ENCODE assay signal across 10 cellular contexts in genomic region chr12:50520808-50521207, GRCh38. TPM values are rescaled to one million over a fixed set of nuclear protein-coding genes. Genes with fewer than 3 reads are reported as not detected.
DNase-seq lines count a peak whose midpoint lies in the region; ATAC-seq, FAIRE-seq and TF ChIP-seq lines count a peak whose summit lies in the region.
"Had no signal": no experiment of that assay in that cellular context is flagged by ENCODE, and none has a peak within 500 bp of the region (broad histone marks: within the 10 kb centered on the region; RNA-seq: fewer than 3 reads in every experiment).

No MANE protein-coding gene starts in this region.

- DNase-seq in activated CD4-positive, alpha-beta T cell treated with anti-CD3 and anti-CD28 coated beads, Interleukin-2, amount 10 ng/mL, durations not matched to agents 24 days and 14 days, result no peak
- DNase-seq in activated CD4-positive, alpha-beta T cell treated with anti-CD3 and anti-CD28 coated beads, Interleukin-2, amount 50 U/mL, for 1 hour, result no peak
- no peak for DNase-seq in activated naive CD8-positive, alpha-beta T cell treated with anti-CD3 and anti-CD28 coated beads, Interleukin-2, amount 10 ng/mL, durations not matched to agents 7 days and 5 days
- DNase-seq in HepG2 (ENCODE audit: low spot score) (no peak), progenitor cell of endocrine pancreas (ENCODE audit: low spot score, unreplicated experiment) (no peak)
- DNase-seq: aorta, mammary epithelial cell had no signal

- TF ChIP-seq RAD21 in HepG2 (CRISPR knock-in tag; IDR thresholded peaks at IDR 0.05), result no peak

- H3K4me3 ChIP-seq in HepG2 (replicated peaks in 1 of 3; ENCODE audit: insufficient read depth in 1 of 3, low read depth in 2 of 3, low read length in 3 of 3), result no peak overlapping the region
- no peak overlapping the region for H3K4me3 ChIP-seq in stomach smooth muscle (ENCODE audit: low read length in 2 of 2)

- no peak overlapping the region for H2AFZ ChIP-seq in HepG2 (ENCODE audit: low read length)

- in situ Hi-C loops in HepG2 (cut with HindIII; ENCODE audit: extremely low pct_ligation_motif_present, low pct_unique_long_range_greater_than_20kb), result no loop called here

- TF ChIP-seq CTCF in HepG2 (CRISPR knock-in tag; IDR thresholded peaks at IDR 0.05), result no peak
- no peak for TF ChIP-seq CTCF in progenitor cell of endocrine pancreas (IDR thresholded peaks at IDR 0.05; ENCODE audit: unreplicated experiment)

- H3K9ac ChIP-seq in HepG2 (ENCODE audit: insufficient read depth, low read depth, low read length) (no peak overlapping the region), stomach smooth muscle (ENCODE audit: low read length in 2 of 2) (no peak overlapping the region)

- peaks cover 95% of the 10 kb centered on the region for H3K79me2 ChIP-seq in HepG2 (ENCODE audit: insufficient read depth, low read length)

- no peak for TF ChIP-seq POLR2A in HepG2 (IDR thresholded peaks at IDR 0.05; ENCODE audit: insufficient read depth in 1 of 2, low read depth in 2 of 2, low read length in 2 of 2)
- no peak for TF ChIP-seq POLR2A in GM18505 (IDR thresholded peaks at IDR 0.05; ENCODE audit: borderline replicate concordance, extremely low read depth, insufficient read depth, insufficient read length)

- no peaks in the 10 kb centered on the region for H3K27me3 ChIP-seq in HepG2 (ENCODE audit: control insufficient read depth in 1 of 2, insufficient read depth in 2 of 2, low read length in 2 of 2)
- H3K27me3 ChIP-seq in stomach smooth muscle (ENCODE audit: control insufficient read depth in 1 of 2, insufficient read depth in 2 of 2, low read length in 2 of 2), result no peaks in the 10 kb centered on the region

- FAIRE-seq in HepG2 (lab: Jason Lieb, UNC), result no peak

- H3K27ac ChIP-seq in HepG2 (ENCODE audit: extremely low read length, insufficient read depth, low read length) (peak overlapping the region; percentile 3), stomach smooth muscle (ENCODE audit: low read length) (peak overlapping the region; percentile 6)

- H3K4me1 ChIP-seq in HepG2 (ENCODE audit: insufficient read depth, low read length) (peaks cover 88% of the 10 kb centered on the region), stomach smooth muscle (ENCODE audit: control insufficient read depth, insufficient read depth, low read length) (peaks cover 14% of the 10 kb centered on the region)

- peak overlapping the region; percentile 65 for H3K4me3 Mint-ChIP-seq in activated CD4-positive, alpha-beta T cell treated with anti-CD3 and anti-CD28 coated beads, Interleukin-2, amount 10 ng/mL, durations not matched to agents 24 days and 14 days
- peak overlapping the region; percentile 76 for H3K4me3 Mint-ChIP-seq in activated naive CD8-positive, alpha-beta T cell treated with anti-CD3 and anti-CD28 coated beads, Interleukin-2, amount 10 ng/mL, durations not matched to agents 7 days and 5 days
- no peak overlapping the region for H3K4me3 Mint-ChIP-seq in progenitor cell of endocrine pancreas (ENCODE audit: low read depth)

- H3K4me2 ChIP-seq in HepG2 (ENCODE audit: low read depth, low read length), result no peak overlapping the region

- peaks cover 3% of the 10 kb centered on the region for H3K9me3 Mint-ChIP-seq in activated CD4-positive, alpha-beta T cell treated with anti-CD3 and anti-CD28 coated beads, Interleukin-2, amount 10 ng/mL, durations not matched to agents 24 days and 14 days
- H3K9me3 Mint-ChIP-seq in activated naive CD8-positive, alpha-beta T cell treated with anti-CD3 and anti-CD28 coated beads, Interleukin-2, amount 10 ng/mL, durations not matched to agents 7 days and 5 days, result no peaks in the 10 kb centered on the region
- peaks cover 4% of the 10 kb centered on the region for H3K9me3 Mint-ChIP-seq in progenitor cell of endocrine pancreas (ENCODE audit: low read depth)

- H3K27me3 Mint-ChIP-seq in activated CD4-positive, alpha-beta T cell treated with anti-CD3 and anti-CD28 coated beads, Interleukin-2, amount 10 ng/mL, durations not matched to agents 24 days and 14 days, result no peaks in the 10 kb centered on the region
- H3K27me3 Mint-ChIP-seq in activated naive CD8-positive, alpha-beta T cell treated with anti-CD3 and anti-CD28 coated beads, Interleukin-2, amount 10 ng/mL, durations not matched to agents 7 days and 5 days, result no peaks in the 10 kb centered on the region
- H3K27me3 Mint-ChIP-seq in progenitor cell of endocrine pancreas, result no peaks in the 10 kb centered on the region

- no peaks in the 10 kb centered on the region for H3K9me3 ChIP-seq in HepG2 (ENCODE audit: low read length)
- no peaks in the 10 kb centered on the region for H3K9me3 ChIP-seq in stomach smooth muscle (ENCODE audit: control insufficient read depth in 2 of 2, low read length in 2 of 2)

- no peak for ATAC-seq in activated naive CD8-positive, alpha-beta T cell treated with anti-CD3 and anti-CD28 coated beads, Interleukin-2, amount 10 ng/mL, durations not matched to agents 7 days and 5 days (ENCODE audit: low read depth)
- no peak for ATAC-seq in HepG2
- no peak for ATAC-seq in GM21447 (IDR thresholded peaks at IDR 0.05; ENCODE audit: unreplicated experiment)
- ATAC-seq in GM18505 (IDR thresholded peaks at IDR 0.05; ENCODE audit: unreplicated experiment), result no peak

- TF ChIP-seq EP300 in HepG2 (IDR thresholded peaks at IDR 0.05; ENCODE audit: low read depth in 2 of 2, low read length in 2 of 2) (no peak), HepG2 (CRISPR knock-in tag; IDR thresholded peaks at IDR 0.05; ENCODE audit: borderline replicate concordance) (no peak)

- H3K36me3 ChIP-seq in HepG2 (replicated peaks in 1 of 2; ENCODE audit: control insufficient read depth in 1 of 2, insufficient read depth in 2 of 2, low read length in 2 of 2) (0 out of 5 replicates have a peak, but pooled peaks cover 0 to 4% of the 10 kb centered on the region in 2 experiments), stomach smooth muscle (ENCODE audit: control insufficient read depth in 2 of 2, insufficient read depth in 2 of 2, low read length in 2 of 2) (peaks cover 2 to 3% of the 10 kb centered on the region in 2 donors)

- H4K20me1 ChIP-seq in HepG2 (ENCODE audit: insufficient read depth, low read length), result no peaks in the 10 kb centered on the region

- POLR2A ChIA-PET in activated naive CD8-positive, alpha-beta T cell treated with anti-CD3 and anti-CD28 coated beads, Interleukin-2, amount 10 ng/mL, durations not matched to agents 7 days and 5 days (lab: Charles Lee), result interaction anchor here (0.7 to 2.4 kb wide), 5 partner anchors 12 to 506 kb away, joined by 3 to 15 read pairs (median 4); partner anchors contain the start of genes DIP2B and SLC11A2
- POLR2A ChIA-PET in HepG2 (lab: Yijun Ruan, JAX), result interaction anchor here (1.3 kb wide), 1 partner anchor 12 kb away, joined by 3 read pairs; no protein-coding TSS in a partner anchor

- H3K4me1 Mint-ChIP-seq in activated CD4-positive, alpha-beta T cell treated with anti-CD3 and anti-CD28 coated beads, Interleukin-2, amount 10 ng/mL, durations not matched to agents 24 days and 14 days, result peaks cover 40% of the 10 kb centered on the region
- peaks cover 35% of the 10 kb centered on the region for H3K4me1 Mint-ChIP-seq in activated naive CD8-positive, alpha-beta T cell treated with anti-CD3 and anti-CD28 coated beads, Interleukin-2, amount 10 ng/mL, durations not matched to agents 7 days and 5 days
- peaks cover under 1% of the 10 kb centered on the region for H3K4me1 Mint-ChIP-seq in progenitor cell of endocrine pancreas (ENCODE audit: low read depth)

- peak overlapping the region; percentile 36 for H3K27ac Mint-ChIP-seq in activated CD4-positive, alpha-beta T cell treated with anti-CD3 and anti-CD28 coated beads, Interleukin-2, amount 10 ng/mL, durations not matched to agents 24 days and 14 days
- H3K27ac Mint-ChIP-seq in activated naive CD8-positive, alpha-beta T cell treated with anti-CD3 and anti-CD28 coated beads, Interleukin-2, amount 10 ng/mL, durations not matched to agents 7 days and 5 days, result peak overlapping the region; percentile 86
- no peak overlapping the region for H3K27ac Mint-ChIP-seq in progenitor cell of endocrine pancreas

- intact Hi-C loops in activated CD4-positive, alpha-beta T cell treated with anti-CD3 and anti-CD28 coated beads, Interleukin-2, amount 10 ng/mL, durations not matched to agents 24 days and 14 days (cut with micrococcal nuclease), result no loop called here
- intact Hi-C loops in HepG2 (cut with micrococcal nuclease; ENCODE audit: unreplicated experiment), result no loop called here

- WGBS in HepG2 (ENCODE audit: low lambda C conversion rate), result 93% methylated on average over 6 of the region's 6 CpGs

- CTCF ChIA-PET in HepG2 (lab: Yijun Ruan, JAX; ENCODE audit: low intra/inter-chr PET ratio, low total read pairs), result no interaction called here

- peaks cover 20% of the 10 kb centered on the region for H3K36me3 Mint-ChIP-seq in activated CD4-positive, alpha-beta T cell treated with anti-CD3 and anti-CD28 coated beads, Interleukin-2, amount 10 ng/mL, durations not matched to agents 24 days and 14 days (ENCODE audit: low read depth)
- H3K36me3 Mint-ChIP-seq in activated naive CD8-positive, alpha-beta T cell treated with anti-CD3 and anti-CD28 coated beads, Interleukin-2, amount 10 ng/mL, durations not matched to agents 7 days and 5 days, result peaks cover 21% of the 10 kb centered on the region
- peaks cover 12% of the 10 kb centered on the region for H3K36me3 Mint-ChIP-seq in progenitor cell of endocrine pancreas (ENCODE audit: insufficient read depth)

- no TSS peak for BruUV-seq in HepG2 (replicated peaks; lab: Mats Ljungman, UMichigan)

RNA-seq across cellular contexts. Expression of gene DIP2B, which starts 16.0 kb away (rescaled TPM):
- total RNA-seq in activated CD4-positive, alpha-beta T cell treated with anti-CD3 and anti-CD28 coated beads, Interleukin-2, amount 10 ng/mL, durations not matched to agents 24 days and 14 days, result 26.4 and 29.4 TPM in 2 replicates
- 10 to 100 TPM; 19.5 to 21.3 TPM for total RNA-seq in activated naive CD8-positive, alpha-beta T cell treated with anti-CD3 and anti-CD28 coated beads, Interleukin-2, amount 10 ng/mL, durations not matched to agents 7 days and 5 days
- total RNA-seq in HepG2 (2016; rRNA removed; fragmentation: Illumina TruSeq; extraction: Trizol), result 35.8 and 52.4 TPM in 2 replicates
- total RNA-seq in HepG2 (2016; cell fraction: cytosol; rRNA removed; fragmentation: Illumina TruSeq; extraction: Trizol; ENCODE audit: low read depth), result 7.9 and 8.0 TPM in 2 replicates
- 36.4 and 48.2 TPM in 2 replicates for total RNA-seq in HepG2 (2016; cell fraction: insoluble cytoplasmic fraction; rRNA removed; fragmentation: Illumina TruSeq; extraction: Trizol)
- total RNA-seq in HepG2 (2016; cell fraction: membrane; rRNA removed; fragmentation: Illumina TruSeq; extraction: Trizol), result 13.9 and 15.2 TPM in 2 replicates
- 36.6 and 40.2 TPM in 2 replicates for total RNA-seq in HepG2 (2016; cell fraction: nucleus; rRNA removed; fragmentation: Illumina TruSeq; extraction: Trizol)
- 28.6 and 32.1 TPM in 2 replicates for polyA plus RNA-seq in HepG2 (2011; rRNA removed)
- polyA plus RNA-seq in HepG2 (2011; cell fraction: cytosol; rRNA removed), result 23.1 and 27.1 TPM in 2 replicates
- 29.8 and 33.8 TPM in 2 replicates for polyA plus RNA-seq in HepG2 (2011; cell fraction: nucleus; rRNA removed)
- 19.5 and 22.8 TPM in 2 replicates for polyA plus RNA-seq in HepG2 (2012)
- polyA plus RNA-seq in HepG2 (2016; cell fraction: cytosol; fragmentation: Illumina TruSeq; extraction: Trizol; ENCODE audit: low read depth), result 0.80 and 0.85 TPM in 2 replicates
- 29.6 and 31.2 TPM in 2 replicates for polyA plus RNA-seq in HepG2 (2016; cell fraction: insoluble cytoplasmic fraction; fragmentation: Illumina TruSeq; extraction: Trizol; ENCODE audit: low read depth)
- 2.8 and 3.7 TPM in 2 replicates for polyA plus RNA-seq in HepG2 (2016; cell fraction: membrane; fragmentation: Illumina TruSeq; extraction: Trizol; ENCODE audit: low read depth)
- 29.3 and 32.4 TPM in 2 replicates for polyA plus RNA-seq in HepG2 (2016; cell fraction: nucleus; fragmentation: Illumina TruSeq; extraction: Trizol; ENCODE audit: insufficient read depth, low read depth)
- polyA minus RNA-seq in HepG2 (2011; rRNA and poly(A)+ RNA removed; ENCODE audit: low replicate concordance), result 63.8 and 156 TPM in 2 replicates
- polyA minus RNA-seq in HepG2 (2011; cell fraction: cytosol; rRNA and poly(A)+ RNA removed), result 51.0 and 54.1 TPM in 2 replicates
- polyA minus RNA-seq in HepG2 (2011; cell fraction: nucleus; rRNA and poly(A)+ RNA removed), result 58.8 and 79.2 TPM in 2 replicates
- 29.7 and 30.2 TPM in 2 replicates for total RNA-seq in progenitor cell of endocrine pancreas
